1 cellular context compared by ENCODE assay signal in the genomic region with DNA sequence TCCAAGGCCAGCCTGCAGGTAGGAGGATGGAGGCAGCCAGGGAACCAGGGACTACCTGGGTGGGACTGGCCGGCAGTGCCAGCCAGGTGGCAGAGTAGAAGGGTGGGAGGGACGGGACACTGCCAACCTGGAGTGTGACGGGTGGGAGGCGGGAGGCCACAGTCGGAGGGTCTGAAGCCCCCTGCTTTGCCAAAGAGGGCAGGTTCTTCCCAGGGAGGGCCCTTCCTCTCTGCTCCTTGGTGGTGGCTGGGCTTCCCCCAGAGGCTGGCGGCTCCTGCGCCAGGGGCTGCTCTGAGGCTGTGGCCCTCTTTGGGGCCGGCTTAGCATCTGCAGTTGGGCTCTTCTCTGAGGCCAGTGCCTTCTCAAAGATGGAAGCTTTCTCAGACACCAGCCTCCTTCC.
TF ChIP-seq lines count a peak whose summit lies in the region.

No MANE protein-coding gene starts in this region.

TF ChIP-seq in GM12878, 131 proteins besides CTCF, POLR2A, EP300 and RAD21:
- TF ChIP-seq SIN3A (IDR thresholded peaks at IDR 0.05; ENCODE audit: low read depth, low read length) (no peak), ESRRA (IDR thresholded peaks at IDR 0.05; ENCODE audit: low read length) (no peak), ATF7 (IDR thresholded peaks at IDR 0.05; ENCODE audit: low read depth) (no peak)
